1 cellular context compared by ENCODE assay signal in genomic region chr5:181084631-181085195, GRCh38.
TF ChIP-seq lines count a peak whose summit lies in the region.

No MANE protein-coding gene starts in this region.

TF ChIP-seq in H1, 55 proteins besides CTCF, POLR2A, EP300 and RAD21:
- TF ChIP-seq SIRT6 (IDR thresholded peaks at IDR 0.05; ENCODE audit: low read length) (no peak), RXRA (IDR thresholded peaks at IDR 0.05; ENCODE audit: insufficient read depth, low read depth, low read length) (no peak), RFX5 (IDR thresholded peaks at IDR 0.05; ENCODE audit: borderline replicate concordance, low read depth, low read length) (no peak), TCF12 (IDR thresholded peaks at IDR 0.05; ENCODE audit: low read depth, low read length) (no peak), SP1 (IDR thresholded peaks at IDR 0.05; ENCODE audit: low read depth, low read length) (no peak), SAP30 (IDR thresholded peaks at IDR 0.05; ENCODE audit: insufficient read depth, insufficient replicate concordance, low read length) (no peak), PHF8 (conservative IDR thresholded peaks at IDR 0.05; ENCODE audit: low read depth, low read length) (no peak), TEAD4 (IDR thresholded peaks at IDR 0.05; ENCODE audit: low read depth, low read length) (no peak), CHD1 (IDR thresholded peaks at IDR 0.05; ENCODE audit: low read depth, low read length) (no peak), TBP (IDR thresholded peaks at IDR 0.05; ENCODE audit: low read depth, low read length) (no peak), TAF1 (IDR thresholded peaks at IDR 0.05; ENCODE audit: low read depth, low read length) (no peak), KDM1A (IDR thresholded peaks at IDR 0.05; ENCODE audit: borderline replicate concordance, low read length) (no peak), HDAC2 (IDR thresholded peaks at IDR 0.05; ENCODE audit: borderline replicate concordance in 1 of 2, low read depth in 2 of 2, low read length in 2 of 2) (no peak)
- TF ChIP-seq, protein P1, sequence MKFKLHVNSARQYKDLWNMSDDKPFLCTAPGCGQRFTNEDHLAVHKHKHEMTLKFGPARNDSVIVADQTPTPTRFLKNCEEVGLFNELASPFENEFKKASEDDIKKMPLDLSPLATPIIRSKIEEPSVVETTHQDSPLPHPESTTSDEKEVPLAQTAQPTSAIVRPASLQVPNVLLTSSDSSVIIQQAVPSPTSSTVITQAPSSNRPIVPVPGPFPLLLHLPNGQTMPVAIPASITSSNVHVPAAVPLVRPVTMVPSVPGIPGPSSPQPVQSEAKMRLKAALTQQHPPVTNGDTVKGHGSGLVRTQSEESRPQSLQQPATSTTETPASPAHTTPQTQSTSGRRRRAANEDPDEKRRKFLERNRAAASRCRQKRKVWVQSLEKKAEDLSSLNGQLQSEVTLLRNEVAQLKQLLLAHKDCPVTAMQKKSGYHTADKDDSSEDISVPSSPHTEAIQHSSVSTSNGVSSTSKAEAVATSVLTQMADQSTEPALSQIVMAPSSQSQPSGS (IDR thresholded peaks at IDR 0.05; ENCODE audit: low read length) = no peak
TF ChIP-seq in H1: peak in this region for 0.
